Comparison of ENCODE assay signal across 8 cellular contexts in genomic region chr9:69671291-69671903, GRCh38. TPM values are rescaled to one million over a fixed set of nuclear protein-coding genes. Genes with fewer than 3 reads are reported as not detected.
A peak's percentile ranks its signal among the peaks of the same experiment; 100 is the strongest.
DNase-seq lines count a peak whose midpoint lies in the region; ATAC-seq and TF ChIP-seq lines count a peak whose summit lies in the region.

No MANE protein-coding gene starts in this region.

- no peak overlapping the region for H3K27ac ChIP-seq in foreskin keratinocyte

- POLR2A ChIA-PET in T-cell (lab: Charles Lee), result no interaction called here

- CTCF ChIA-PET in T-cell (lab: Charles Lee), result interaction anchor here (1.5 to 2.1 kb wide), 2 partner anchors 87 to 89 kb away, joined by 5 read pairs; partner anchors contain the start of gene PTAR1 (in 1 of the 2)

- in situ Hi-C loops in G401 (cut with HindIII; ENCODE audit: low sequenced_read_pairs), result no loop called here

- H3K4me1 ChIP-seq in foreskin keratinocyte, result peaks cover 5% of the 10 kb centered on the region

- peak overlapping the region; percentile 77 for H3K4me3 ChIP-seq in fibroblast of the aortic adventitia (ENCODE audit: low read depth, low read length)

- peak in 2 of 4 experiments; percentile 5 to 6 for ATAC-seq in T-cell (replicated peaks in 1 of 4)
- ATAC-seq in foreskin keratinocyte, result no peak

- no peaks in the 10 kb centered on the region for H3K9me3 Mint-ChIP-seq in T-cell

- TF ChIP-seq CTCF in fibroblast of the aortic adventitia (IDR thresholded peaks at IDR 0.05; ENCODE audit: insufficient read depth, low read length), result no peak
- TF ChIP-seq CTCF in foreskin keratinocyte (conservative IDR thresholded peaks at IDR 0.05), result no peak

- H3K36me3 Mint-ChIP-seq in T-cell, result no peaks in the 10 kb centered on the region

- H3K27me3 ChIP-seq in foreskin keratinocyte, result no peaks in the 10 kb centered on the region

- peaks cover 20 to 36% (median 28%) of the 10 kb centered on the region in 3 donors for H3K4me1 Mint-ChIP-seq in T-cell

- DNase-seq in G401 (ENCODE audit: low spot score) (peak; percentile 75), T-cell (no peak), fibroblast of the aortic adventitia (ENCODE audit: low read depth) (peak; percentile 22), nucleus accumbens (lab: John Stamatoyannopoulos, UW) (peak in 42 of 56 donors; percentile 2 to 73 (median 45)), GDM1 (lab: John Stamatoyannopoulos, UW) (no peak), NCI-H128 (lab: John Stamatoyannopoulos, UW; ENCODE audit: unreplicated experiment) (no peak), foreskin keratinocyte (no peak), NOMO-1 treated with dmso at 0.1 percent for 144 hours (lab: John Stamatoyannopoulos, UW; ENCODE audit: unreplicated experiment) (no peak)

- H3K4me3 Mint-ChIP-seq in T-cell, result peak overlapping the region; percentile 69 to 75 (median 71)

- H3K27me3 Mint-ChIP-seq in T-cell, result peaks cover 8 to 15% of the 10 kb centered on the region in 2 donors

- H3K27ac Mint-ChIP-seq in T-cell, result no peak overlapping the region

RNA-seq across cellular contexts. Expression of gene APBA1, which starts 0.8 kb away (rescaled TPM):
- total RNA-seq in G401 (2014; rRNA removed; shearing (Covaris generic)), result 3.0 TPM in 1 of 2 replicates, not detected in the other
- total RNA-seq in T-cell (1 to 10 TPM in 2 of 5 donors, under 1 TPM in 3; 0.51 to 1.8 (median 0.78) TPM), fibroblast of the aortic adventitia (ENCODE audit: low replicate concordance) (2.7 and 12.4 TPM in 2 replicates), foreskin keratinocyte (2.1 and 3.2 TPM in 2 replicates)
- 0.57 and 0.85 TPM in 2 replicates for polyA plus RNA-seq in foreskin keratinocyte

Comparison
In these comparisons a context has a peak if more than half of its experiments do, and no peak if none do; other contexts are left out.
1. DNase-seq: peak in G401 (single experiment), fibroblast of the aortic adventitia (single experiment) and nucleus accumbens (42 of 56); none in T-cell (0 of 34), GDM1 (single experiment), NCI-H128 (single experiment), foreskin keratinocyte (0 of 2) and NOMO-1 treated with dmso at 0.1 percent for 144 hours (single experiment).